Comparison of ENCODE assay signal across 15 cellular contexts in genomic region chr2:20930928-20931327, GRCh38.
DNase-seq lines count a peak whose midpoint lies in the region; ATAC-seq and TF ChIP-seq lines count a peak whose summit lies in the region.
"Had no signal": no experiment of that assay in that cellular context is flagged by ENCODE, and none has a peak within 500 bp of the region (broad histone marks: within the 10 kb centered on the region; RNA-seq: fewer than 3 reads in every experiment).

No MANE protein-coding gene starts in this region.

- H3K9me3 ChIP-seq in osteoblast (ENCODE audit: low read depth, low read length), result no peaks in the 10 kb centered on the region
- H3K9me3 ChIP-seq: ascending aorta had no signal

- DNase-seq in ELF-1 (ENCODE audit: low read depth, low spot score) (peak; percentile 74), RWPE1 (ENCODE audit: low spot score) (peak; percentile 44), fibroblast of the aortic adventitia (ENCODE audit: low read depth) (peak; percentile 47), osteoblast (ENCODE audit: insufficient read length, low spot score, missing footprints) (no peak), NCI-H146 treated with DMSO at 0.1 percent for 48 hours (lab: John Stamatoyannopoulos, UW; ENCODE audit: unreplicated experiment) (no peak)
- DNase-seq: activated CD4-positive, alpha-beta T cell treated with anti-CD3 and anti-CD28 coated beads for 1 hour; activated T-cell treated with anti-CD3 and anti-CD28 coated beads, Interleukin-2, amount 50 U/mL, for 4 hours; C1 segment of cervical spinal cord; MM.1S; right cardiac atrium; T-cell had no signal

- TF ChIP-seq CTCF in RWPE1 (conservative IDR thresholded peaks at IDR 0.05; ENCODE audit: low read depth), result no peak
- no peak for TF ChIP-seq CTCF in fibroblast of the aortic adventitia (IDR thresholded peaks at IDR 0.05; ENCODE audit: insufficient read depth, low read length)
- TF ChIP-seq CTCF in osteoblast (IDR thresholded peaks at IDR 0.05; ENCODE audit: extremely low read depth, low read depth, low read length), result no peak

- no peak overlapping the region for H2AFZ ChIP-seq in osteoblast (ENCODE audit: low read length)

- H3K4me1 ChIP-seq in osteoblast (ENCODE audit: insufficient read depth, low read length), result peaks cover 11% of the 10 kb centered on the region

- ATAC-seq in HG03095 (IDR thresholded peaks at IDR 0.05; ENCODE audit: unreplicated experiment) (no peak), HG02885 (IDR thresholded peaks at IDR 0.05; ENCODE audit: poor library complexity, unreplicated experiment) (no peak), GM21390 (IDR thresholded peaks at IDR 0.05; ENCODE audit: unreplicated experiment) (no peak)
- ATAC-seq: activated T-cell treated with anti-CD3 and anti-CD28 coated beads, Interleukin-2, amount 50 U/mL, for 4 hours; T-cell had no signal

- no peaks in the 10 kb centered on the region for H3K36me3 ChIP-seq in osteoblast (ENCODE audit: insufficient read depth, low read length)
- H3K36me3 ChIP-seq: ascending aorta had no signal

- H3K79me2 ChIP-seq in osteoblast (ENCODE audit: insufficient read depth, low read length), result no peaks in the 10 kb centered on the region

- no peaks in the 10 kb centered on the region for H3K27me3 ChIP-seq in osteoblast (ENCODE audit: insufficient read depth, low read length)
- H3K27me3 ChIP-seq: ascending aorta had no signal

- POLR2A ChIA-PET in RWPE1 (lab: Yijun Ruan, JAX; ENCODE audit: low non-redundant PET), result no interaction called here

- H3K4me3 ChIP-seq in fibroblast of the aortic adventitia (ENCODE audit: low read depth, low read length) (no peak overlapping the region), osteoblast (ENCODE audit: insufficient read depth, low read length) (no peak overlapping the region)
- H3K4me3 ChIP-seq: ascending aorta had no signal

- no peaks in the 10 kb centered on the region for H4K20me1 ChIP-seq in osteoblast (ENCODE audit: insufficient read depth, low read length)

- H3K4me2 ChIP-seq in osteoblast (ENCODE audit: insufficient read depth, low read length), result peak overlapping the region; percentile 36

- H3K27ac ChIP-seq in RWPE1 (peak overlapping the region; percentile 69), osteoblast (ENCODE audit: low read depth, low read length) (no peak overlapping the region)
- H3K27ac ChIP-seq: ascending aorta had no signal

- CTCF ChIA-PET in RWPE1 (lab: Yijun Ruan, JAX), result no interaction called here

Comparison
In these comparisons a context has a peak if more than half of its experiments do, and no peak if none do; other contexts are left out.
1. DNase-seq: peak in ELF-1 (single experiment), RWPE1 (single experiment) and fibroblast of the aortic adventitia (single experiment); none in osteoblast (single experiment) and NCI-H146 treated with DMSO at 0.1 percent for 48 hours (single experiment).